In the genomic region with DNA sequence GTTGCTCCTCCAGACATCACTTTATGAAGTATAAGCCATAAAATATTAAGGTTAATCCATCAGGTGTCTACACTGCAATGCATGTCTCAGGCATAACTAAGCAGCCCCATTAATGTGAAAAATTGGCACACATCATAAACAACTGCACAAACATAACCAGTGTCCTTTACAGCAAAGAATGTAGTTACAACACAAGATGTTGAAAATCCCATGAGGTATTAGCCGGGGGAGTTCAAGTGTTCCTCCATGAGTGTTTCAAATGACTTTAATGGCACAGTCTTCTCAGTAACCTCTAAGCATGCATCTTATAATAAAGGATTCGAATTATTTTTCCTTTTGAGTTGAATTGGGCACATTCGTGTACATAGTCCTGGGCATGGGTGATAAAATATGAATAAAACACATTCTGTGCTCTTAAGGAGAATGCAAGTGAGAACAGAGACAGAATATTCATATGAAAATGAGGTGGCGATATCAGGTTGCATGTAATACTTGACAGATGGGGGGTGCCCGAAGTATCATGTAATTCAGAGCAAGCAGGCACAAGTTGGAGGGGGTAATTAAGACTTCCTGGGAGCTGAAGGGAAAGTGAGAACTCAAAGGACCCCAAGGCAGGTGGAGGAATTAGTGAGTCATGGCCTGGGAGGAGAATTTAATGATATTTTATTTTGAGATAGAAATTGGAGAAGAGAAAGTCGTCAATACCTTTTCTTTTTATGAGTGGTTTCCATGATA, we compare ENCODE assay signal across 20 cellular contexts. TPM values are rescaled to one million over a fixed set of nuclear protein-coding genes. Genes with fewer than 3 reads are reported as not detected.
DNase-seq lines count a peak whose midpoint lies in the region; ATAC-seq, FAIRE-seq and TF ChIP-seq lines count a peak whose summit lies in the region.
"Had no signal": no experiment of that assay in that cellular context is flagged by ENCODE, and none has a peak within 500 bp of the region (broad histone marks: within the 10 kb centered on the region; RNA-seq: fewer than 3 reads in every experiment).

No MANE protein-coding gene starts in this region.

- H3K4me2 ChIP-seq in astrocyte (ENCODE audit: low read length): no peak overlapping the region
- H3K4me2 ChIP-seq: PC-9 had no signal

- peak; percentile 49 for FAIRE-seq in astrocyte (lab: Jason Lieb, UNC)
- FAIRE-seq: GM19239, HepG2 had no signal

- H3K36me3 Mint-ChIP-seq in astrocyte (ENCODE audit: low read depth, unreplicated experiment): no peaks in the 10 kb centered on the region

- no peak overlapping the region for H3K4me3 Mint-ChIP-seq in astrocyte (ENCODE audit: unreplicated experiment)

- no peaks in the 10 kb centered on the region for H3K27me3 ChIP-seq in astrocyte (ENCODE audit: insufficient read depth, low read length)
- H3K27me3 ChIP-seq: SJCRH30 had no signal

- H3K9me3 ChIP-seq in astrocyte (ENCODE audit: insufficient read depth, low read depth, low read length): no peaks in the 10 kb centered on the region
- H3K9me3 ChIP-seq: SJCRH30 had no signal

- H3K27ac ChIP-seq in astrocyte (ENCODE audit: low read depth, low read length): no peak overlapping the region
- H3K27ac ChIP-seq: C4-2B, PC-9, SJCRH30 had no signal

- H3K36me3 ChIP-seq in astrocyte (ENCODE audit: insufficient read depth, low read length): no peaks in the 10 kb centered on the region
- H3K36me3 ChIP-seq: SJCRH30 had no signal

- no peak overlapping the region for H3K9ac ChIP-seq in astrocyte (ENCODE audit: low read length)

- no peak overlapping the region for H3K4me3 ChIP-seq in astrocyte (ENCODE audit: insufficient read depth, low read depth, low read length)
- H3K4me3 ChIP-seq: PC-9, SJCRH30 had no signal

- no peaks in the 10 kb centered on the region for H4K20me1 ChIP-seq in astrocyte (ENCODE audit: insufficient read depth, low read length)

- H3K27ac Mint-ChIP-seq in astrocyte (ENCODE audit: unreplicated experiment): no peak overlapping the region

- ATAC-seq in HG02798 (IDR thresholded peaks at IDR 0.05; ENCODE audit: poor library complexity, unreplicated experiment): no peak
- no peak for ATAC-seq in HG03457 (IDR thresholded peaks at IDR 0.05; ENCODE audit: unreplicated experiment)
- ATAC-seq in GM21717 (IDR thresholded peaks at IDR 0.05; ENCODE audit: unreplicated experiment): no peak
- ATAC-seq: HepG2 had no signal

- H3K27me3 Mint-ChIP-seq in astrocyte (ENCODE audit: low read depth, unreplicated experiment): peaks cover 1% of the 10 kb centered on the region

- DNase-seq in DMS 273 (lab: John Stamatoyannopoulos, UW; ENCODE audit: unreplicated experiment): peak; percentile 92
- DNase-seq in NCI-H128 (lab: John Stamatoyannopoulos, UW; ENCODE audit: unreplicated experiment): peak; percentile 47
- peak; percentile 88 for DNase-seq in NCI-H2171 treated with DMSO at 0.1 percent for 48 hours (lab: John Stamatoyannopoulos, UW)
- DNase-seq in astrocyte (ENCODE audit: low read depth): no peak
- no peak for DNase-seq in AML-193 (lab: John Stamatoyannopoulos, UW)
- DNase-seq: GF-D8, KG1, NCI-H1436 treated with DMSO at 0.1 percent for 48 hours, NCI-H2081, NCI-H345, NCI-H82, PC-9, SJCRH30 had no signal

- peaks cover 7% of the 10 kb centered on the region for H3K4me1 Mint-ChIP-seq in astrocyte (ENCODE audit: low read depth, unreplicated experiment)

- no peak for TF ChIP-seq CTCF in astrocyte (IDR thresholded peaks at IDR 0.05; ENCODE audit: insufficient read depth, low read depth, low read length)

- H3K79me2 ChIP-seq in astrocyte (ENCODE audit: insufficient read depth, low read length): no peaks in the 10 kb centered on the region

- H3K9me3 Mint-ChIP-seq in astrocyte (ENCODE audit: unreplicated experiment): no peaks in the 10 kb centered on the region

- H3K4me1 ChIP-seq in astrocyte (ENCODE audit: insufficient read depth, low read length): no peaks in the 10 kb centered on the region
- H3K4me1 ChIP-seq: SJCRH30 had no signal

- H2AFZ ChIP-seq in astrocyte (ENCODE audit: low read depth, low read length): no peak overlapping the region
- H2AFZ ChIP-seq: PC-9 had no signal

RNA-seq across cellular contexts. Expression of gene VCX2, which starts 18.2 kb away (rescaled TPM):
- not detected in 2 replicates for total RNA-seq in astrocyte
- total RNA-seq: HepG2; PC-9; SJCRH30; T-helper 1 cell treated with Interleukin-12 subunit alpha and Interleukin-12 subunit beta and Interleukin-4 antibody, amounts not matched to agents 30 ng/mL and 1 ng/mL, for 36 hours had no signal

Comparison
In these comparisons a context has a peak if more than half of its experiments do, and no peak if none do; other contexts are left out.
1. DNase-seq: peak in DMS 273 (single experiment), NCI-H128 (single experiment) and NCI-H2171 treated with DMSO at 0.1 percent for 48 hours (single experiment); none in astrocyte (single experiment) and AML-193 (0 of 2).